Comparison of ENCODE assay signal across 8 cellular contexts in the genomic region with DNA sequence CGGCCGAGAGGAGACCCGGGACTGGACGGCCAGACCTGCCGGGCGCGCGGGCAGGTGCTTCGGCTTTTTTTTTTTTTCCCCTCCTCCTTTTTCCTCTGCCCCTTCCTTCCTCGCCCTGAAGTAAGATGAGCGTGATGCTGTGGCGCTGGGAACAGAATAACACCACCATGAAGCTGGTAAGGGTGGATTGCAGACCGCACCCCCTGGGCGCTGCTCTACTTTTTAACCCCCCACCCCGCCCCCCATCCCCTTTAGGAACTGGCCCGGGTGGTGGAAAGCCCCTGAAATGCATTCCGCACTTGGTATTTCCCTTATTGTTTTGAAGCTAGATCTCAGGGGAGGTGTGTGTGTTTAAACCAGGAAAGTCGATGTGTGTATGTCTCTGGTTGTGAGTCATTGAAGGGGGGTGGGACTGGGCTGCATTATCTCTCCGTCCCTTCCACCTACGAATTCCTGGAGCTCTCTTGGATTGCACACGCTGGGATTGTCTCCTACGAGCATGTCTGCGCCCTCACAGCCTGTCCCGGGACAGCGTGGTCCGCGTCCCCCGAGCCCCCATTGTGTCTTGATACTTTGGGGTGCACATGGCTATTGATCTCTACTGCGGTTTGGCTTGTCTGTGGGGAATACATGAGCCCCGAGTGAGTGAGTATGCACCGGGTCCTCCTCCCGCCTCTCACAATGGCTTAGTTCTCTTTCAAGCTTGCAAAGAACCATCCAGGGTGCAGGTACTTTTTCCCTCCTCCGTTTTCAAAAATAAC.
A peak's percentile ranks its signal among the peaks of the same experiment; 100 is the strongest.
DNase-seq lines count a peak whose midpoint lies in the region; ATAC-seq, FAIRE-seq and TF ChIP-seq lines count a peak whose summit lies in the region.

No MANE protein-coding gene starts in this region.

- H3K4me1 ChIP-seq in transverse colon: peaks cover 9 to 24% (median 16%) of the 10 kb centered on the region in 4 donors

- H3K4me3 ChIP-seq in GM12865 (ENCODE audit: low read depth, low read length) (peak overlapping the region; percentile 54), bronchial epithelial cell (ENCODE audit: low read depth, low read length) (no peak overlapping the region), lower leg skin (ENCODE audit: low read depth, poor library complexity, severe bottlenecking) (peak overlapping the region; percentile 9), transverse colon (peak overlapping the region; percentile 23 to 60 (median 50))

- peak overlapping the region; percentile 2 to 71 (median 65) for H3K27ac ChIP-seq in transverse colon

- FAIRE-seq in bronchial epithelial cell (lab: Jason Lieb, UNC): peak; percentile 75

- H3K9me3 ChIP-seq in transverse colon: no peaks in the 10 kb centered on the region

- WGBS in lower leg skin, 2 donors: 12 to 15% methylated on average over 33 of the region's 33 CpGs
- 3% methylated on average over 33 of the region's 33 CpGs; no CpG with 5 or more reads in 1 of the 2 donors for WGBS in transverse colon (ENCODE audit: low coverage in 1 of 2), 2 donors

- no peak for TF ChIP-seq CTCF in GM12865 (IDR thresholded peaks at IDR 0.05; ENCODE audit: insufficient read depth, low read depth, low read length, missing control alignments)
- no peak for TF ChIP-seq CTCF in bronchial epithelial cell (IDR thresholded peaks at IDR 0.05; ENCODE audit: insufficient read depth, low read length, severe bottlenecking)
- no peak for TF ChIP-seq CTCF in lower leg skin (IDR thresholded peaks at IDR 0.05)
- no peak for TF ChIP-seq CTCF in transverse colon (IDR thresholded peaks at IDR 0.05)

- peak; percentile 67 for ATAC-seq in GM21381 (IDR thresholded peaks at IDR 0.05; ENCODE audit: unreplicated experiment)
- peak; percentile 51 for ATAC-seq in HG03558 (IDR thresholded peaks at IDR 0.05; ENCODE audit: extremely low read depth, unreplicated experiment)

- intact Hi-C loops in lower leg skin (cut with DNase I; ENCODE audit: low total_unique reads): no loop called here
- intact Hi-C loops in transverse colon (cut with DNase I; ENCODE audit: low total_unique reads): no loop called here

- peaks cover 10% of the 10 kb centered on the region for H3K27me3 ChIP-seq in bronchial epithelial cell (ENCODE audit: control insufficient read depth, insufficient read depth, low read length)
- H3K27me3 ChIP-seq in transverse colon: peaks cover 11% of the 10 kb centered on the region

- in situ Hi-C loops in transverse colon (cut with MboI; ENCODE audit: low pct_ligation_motif_present in 1 of 4, low pct_unique_long_range_greater_than_20kb in 1 of 4, low sequenced_read_pairs in 3 of 4): no loop called here

- no peak for TF ChIP-seq EP300 in transverse colon (IDR thresholded peaks at IDR 0.05; ENCODE audit: low read depth)

- DNase-seq in GM12865 (ENCODE audit: low read depth): peak; percentile 83
- peak; percentile 56 for DNase-seq in bronchial epithelial cell (ENCODE audit: low read depth)
- DNase-seq in lower leg skin (ENCODE audit: low spot score in 2 of 2): no peak
- DNase-seq in transverse colon: no peak
- DNase-seq in activated naive CD4-positive, alpha-beta T cell treated with Interleukin-2 at 50 U/mL for 16 hours: no peak
- DNase-seq in effector CD8-positive, alpha-beta T cell (lab: John Stamatoyannopoulos, UW): no peak

- no peaks in the 10 kb centered on the region for H3K36me3 ChIP-seq in bronchial epithelial cell (ENCODE audit: control insufficient read depth, insufficient read depth, low read length)
- no peaks in the 10 kb centered on the region for H3K36me3 ChIP-seq in transverse colon

- TF ChIP-seq POLR2A in lower leg skin (IDR thresholded peaks at IDR 0.05) (no peak), transverse colon (IDR thresholded peaks at IDR 0.05) (peak; percentile 17)

Comparison
In these comparisons a context has a peak if more than half of its experiments do, and no peak if none do; other contexts are left out.
1. DNase-seq: peak in GM12865 (single experiment) and bronchial epithelial cell (single experiment); none in lower leg skin (0 of 2), transverse colon (single experiment), activated naive CD4-positive, alpha-beta T cell treated with Interleukin-2 at 50 U/mL for 16 hours (single experiment) and effector CD8-positive, alpha-beta T cell (single experiment).